Comparison of ENCODE assay signal across 1 cellular context in genomic region chr15:98412852-98413251, GRCh38.
TF ChIP-seq lines count a peak whose summit lies in the region.

No MANE protein-coding gene starts in this region.

TF ChIP-seq in A549, 52 proteins besides CTCF, POLR2A, EP300 and RAD21 (continued from another document):
- TF ChIP-seq RNF2 (IDR thresholded peaks at IDR 0.05; ENCODE audit: borderline replicate concordance, low read depth) = no peak
- TF ChIP-seq KDM5A (IDR thresholded peaks at IDR 0.05) = no peak
- TF ChIP-seq RCOR1 (IDR thresholded peaks at IDR 0.05; ENCODE audit: low read depth, low read length) = no peak
- TF ChIP-seq FOSL2 (IDR thresholded peaks at IDR 0.05) = no peak
- no peak for TF ChIP-seq FOSL2 (CRISPR knock-in tag; IDR thresholded peaks at IDR 0.05)
- no peak for TF ChIP-seq NPAS2 (CRISPR knock-in tag; IDR thresholded peaks at IDR 0.05; ENCODE audit: borderline replicate concordance)
- no peak for TF ChIP-seq EHF (CRISPR knock-in tag; IDR thresholded peaks at IDR 0.05)
